Comparison of ENCODE assay signal across 11 cellular contexts in genomic region chr4:104930298-104930697, GRCh38.
DNase-seq lines count a peak whose midpoint lies in the region; ATAC-seq, FAIRE-seq and TF ChIP-seq lines count a peak whose summit lies in the region.
"Had no signal": no experiment of that assay in that cellular context is flagged by ENCODE, and none has a peak within 500 bp of the region (broad histone marks: within the 10 kb centered on the region; RNA-seq: fewer than 3 reads in every experiment).

No MANE protein-coding gene starts in this region.

- H3K9me3 ChIP-seq in CD4-positive, alpha-beta memory T cell (ENCODE audit: control insufficient read depth in 1 of 2, low read length in 2 of 2) = no peaks in the 10 kb centered on the region
- H3K9me3 ChIP-seq in astrocyte (ENCODE audit: insufficient read depth, low read depth, low read length) (no peaks in the 10 kb centered on the region), heart right ventricle (peaks cover 0 to 16% (median 5%) of the 10 kb centered on the region in 11 donors)

- H4K20me1 ChIP-seq in astrocyte (ENCODE audit: insufficient read depth, low read length) = no peaks in the 10 kb centered on the region

- H3K4me3 ChIP-seq in CD4-positive, alpha-beta memory T cell (ENCODE audit: low read length in 2 of 2) = no peak overlapping the region
- no peak overlapping the region for H3K4me3 ChIP-seq in astrocyte (ENCODE audit: insufficient read depth, low read depth, low read length)
- H3K4me3 ChIP-seq in heart right ventricle = no peak overlapping the region

- peak overlapping the region in 2 of 7 donors; percentile 28 to 30 for H3K27ac Mint-ChIP-seq in CD4-positive, alpha-beta memory T cell
- no peak overlapping the region for H3K27ac Mint-ChIP-seq in astrocyte (ENCODE audit: unreplicated experiment)

- DNase-seq in CD4-positive, alpha-beta memory T cell = no peak
- DNase-seq in astrocyte (ENCODE audit: low read depth) (no peak), NCI-H82 treated with DMSO at 0.1 percent for 48 hours (lab: John Stamatoyannopoulos, UW; ENCODE audit: unreplicated experiment) (no peak), cortex of kidney (lab: John Stamatoyannopoulos, UW) (no peak), heart right ventricle (no peak)
- DNase-seq in stimulated activated CD8-positive, alpha-beta memory T cell treated with anti-CD3 and anti-CD28 coated beads, Interleukin-4, amount 100 ng/mL, for 48 hours = no peak

- H3K4me1 ChIP-seq in CD4-positive, alpha-beta memory T cell (ENCODE audit: insufficient read depth, low read length) = peaks cover 21% of the 10 kb centered on the region
- no peaks in the 10 kb centered on the region for H3K4me1 ChIP-seq in astrocyte (ENCODE audit: insufficient read depth, low read length)
- peaks cover 0 to 8% (median 0%) of the 10 kb centered on the region in 9 donors for H3K4me1 ChIP-seq in heart right ventricle

- TF ChIP-seq CTCF in astrocyte (IDR thresholded peaks at IDR 0.05; ENCODE audit: insufficient read depth, low read depth, low read length) (no peak), heart right ventricle (IDR thresholded peaks at IDR 0.05) (no peak)

- peaks cover 0 to 25% (median 6%) of the 10 kb centered on the region in 8 donors for H3K9me3 Mint-ChIP-seq in CD4-positive, alpha-beta memory T cell
- peaks cover 3% of the 10 kb centered on the region for H3K9me3 Mint-ChIP-seq in astrocyte (ENCODE audit: unreplicated experiment)

- intact Hi-C loops in CD4-positive, alpha-beta memory T cell (cut with micrococcal nuclease) = loop anchor here (2.0 to 10.0 kb wide), 2 partner anchors 37 to 775 kb away; partner anchors contain the start of genes GSTCD and INTS12
- intact Hi-C loops in heart right ventricle (cut with DNase I) = no loop called here

- H3K27me3 Mint-ChIP-seq in CD4-positive, alpha-beta memory T cell = no peaks in the 10 kb centered on the region
- H3K27me3 Mint-ChIP-seq in astrocyte (ENCODE audit: low read depth, unreplicated experiment) = peaks cover 4% of the 10 kb centered on the region

- no peak overlapping the region for H3K4me2 ChIP-seq in astrocyte (ENCODE audit: low read length)

- POLR2A ChIA-PET in CD4-positive, alpha-beta memory T cell (lab: Charles Lee; ENCODE audit: partially characterized antibody) = interaction anchor here (0.8 to 1.6 kb wide), 5 partner anchors 11 to 543 kb away, joined by 3 to 9 read pairs (median 3); partner anchors contain the start of gene PPA2

- CTCF ChIA-PET in CD4-positive, alpha-beta memory T cell (lab: Charles Lee; ENCODE audit: partially characterized antibody) = interaction anchor here (1.1 to 1.9 kb wide), 4 partner anchors 11 to 545 kb away, joined by 3 to 7 read pairs (median 5); partner anchors contain the start of gene PPA2

- no peak for FAIRE-seq in astrocyte (lab: Jason Lieb, UNC)

- peak; percentile 22 for ATAC-seq in GM19023 (IDR thresholded peaks at IDR 0.05; ENCODE audit: unreplicated experiment)
- peak; percentile 14 for ATAC-seq in HG03025 (IDR thresholded peaks at IDR 0.05; ENCODE audit: low FRiP score, unreplicated experiment)
- ATAC-seq in heart right ventricle = no peak
- ATAC-seq: activated naive CD4-positive, alpha-beta T cell treated with anti-CD3 and anti-CD28 coated beads, Interleukin-2, amount 50 U/mL, for 72 hours; esophagus mucosa; Panc1 had no signal

- WGBS in heart right ventricle, 2 donors = 88 to 91% methylated on average over 7 of the region's 7 CpGs

- H3K27me3 ChIP-seq in CD4-positive, alpha-beta memory T cell (ENCODE audit: insufficient read depth, low read length) = no peaks in the 10 kb centered on the region
- H3K27me3 ChIP-seq in astrocyte (ENCODE audit: insufficient read depth, low read length) (no peaks in the 10 kb centered on the region), heart right ventricle (no peaks in the 10 kb centered on the region)

- peaks cover 3% of the 10 kb centered on the region in 2 donors for H3K36me3 Mint-ChIP-seq in CD4-positive, alpha-beta memory T cell
- no peaks in the 10 kb centered on the region for H3K36me3 Mint-ChIP-seq in astrocyte (ENCODE audit: low read depth, unreplicated experiment)

- no peak overlapping the region for H3K27ac ChIP-seq in CD4-positive, alpha-beta memory T cell (ENCODE audit: low read depth, low read length)
- H3K27ac ChIP-seq in astrocyte (ENCODE audit: low read depth, low read length) (no peak overlapping the region), heart right ventricle (no peak overlapping the region)

- H3K79me2 ChIP-seq in astrocyte (ENCODE audit: insufficient read depth, low read length) = no peaks in the 10 kb centered on the region

- no peak overlapping the region for H3K9ac ChIP-seq in astrocyte (ENCODE audit: low read length)

- peaks cover 10 to 27% (median 20%) of the 10 kb centered on the region in 4 donors for H3K4me1 Mint-ChIP-seq in CD4-positive, alpha-beta memory T cell
- H3K4me1 Mint-ChIP-seq in astrocyte (ENCODE audit: low read depth, unreplicated experiment) = peaks cover 3% of the 10 kb centered on the region

- no peaks in the 10 kb centered on the region for H3K36me3 ChIP-seq in CD4-positive, alpha-beta memory T cell (ENCODE audit: insufficient read depth, low read length)
- H3K36me3 ChIP-seq in astrocyte (ENCODE audit: insufficient read depth, low read length) (no peaks in the 10 kb centered on the region), heart right ventricle (no peaks in the 10 kb centered on the region)

- peak overlapping the region; percentile 35 for H2AFZ ChIP-seq in astrocyte (ENCODE audit: low read depth, low read length)

- peak overlapping the region in 6 of 8 donors; percentile 7 to 63 (median 28) for H3K4me3 Mint-ChIP-seq in CD4-positive, alpha-beta memory T cell
- H3K4me3 Mint-ChIP-seq in astrocyte (ENCODE audit: unreplicated experiment) = no peak overlapping the region

Comparison
In these comparisons a context has a peak if more than half of its experiments do, and no peak if none do; other contexts are left out.
1. ATAC-seq: peak in GM19023 (single experiment) and HG03025 (single experiment); none in heart right ventricle (0 of 8).